In the genomic region with DNA sequence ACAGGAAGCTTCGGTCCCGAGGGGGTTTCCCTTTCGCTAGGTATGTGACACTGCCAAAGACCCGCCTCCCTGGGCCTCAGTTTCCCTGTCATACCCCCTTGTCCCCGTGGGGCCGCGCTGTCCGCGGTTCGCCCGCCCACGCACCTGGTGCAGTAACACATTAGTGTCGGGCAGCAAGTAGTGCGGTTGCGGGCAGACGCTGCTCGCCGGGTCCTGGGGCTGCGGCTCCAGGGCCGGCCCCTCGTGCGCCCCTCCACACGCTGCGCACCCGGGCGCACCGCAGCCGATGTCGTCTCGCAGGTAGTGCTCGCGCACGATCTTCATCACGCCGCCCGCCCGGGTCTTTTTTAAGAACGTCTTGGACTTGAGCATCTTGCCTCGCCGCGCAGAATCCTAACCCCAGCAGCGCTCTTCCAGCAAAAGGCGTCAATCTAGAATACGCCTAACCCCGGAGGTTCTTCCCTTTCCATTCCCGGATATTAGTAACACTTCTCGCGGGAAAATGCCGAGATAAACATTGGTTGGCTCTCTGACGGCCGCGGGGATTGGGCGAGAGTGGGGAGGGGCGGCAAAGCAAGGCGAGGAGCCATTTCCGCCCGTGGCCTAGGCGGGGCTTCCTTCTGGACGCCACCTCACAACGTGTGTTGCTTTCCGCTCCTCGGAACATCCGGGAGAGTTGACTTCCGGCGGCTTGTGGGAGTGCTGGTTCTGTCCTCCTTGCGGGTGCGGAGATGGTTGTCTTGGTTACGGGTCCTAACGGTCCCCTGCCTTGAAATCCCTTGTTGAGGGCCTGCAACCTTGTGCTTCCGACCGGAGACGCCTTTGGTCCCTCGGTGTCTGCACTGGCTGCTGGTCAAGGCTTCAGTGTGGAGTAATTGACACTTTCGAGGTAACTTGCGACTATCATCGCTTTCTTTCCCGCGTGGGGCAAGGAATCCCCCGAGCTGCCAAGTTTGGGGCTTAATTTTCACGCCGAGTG, we compare ENCODE assay signal across 8 cellular contexts.
A peak's percentile ranks its signal among the peaks of the same experiment; 100 is the strongest.
DNase-seq lines count a peak whose midpoint lies in the region; ATAC-seq lines count a peak whose summit lies in the region.

A gene with protein sequence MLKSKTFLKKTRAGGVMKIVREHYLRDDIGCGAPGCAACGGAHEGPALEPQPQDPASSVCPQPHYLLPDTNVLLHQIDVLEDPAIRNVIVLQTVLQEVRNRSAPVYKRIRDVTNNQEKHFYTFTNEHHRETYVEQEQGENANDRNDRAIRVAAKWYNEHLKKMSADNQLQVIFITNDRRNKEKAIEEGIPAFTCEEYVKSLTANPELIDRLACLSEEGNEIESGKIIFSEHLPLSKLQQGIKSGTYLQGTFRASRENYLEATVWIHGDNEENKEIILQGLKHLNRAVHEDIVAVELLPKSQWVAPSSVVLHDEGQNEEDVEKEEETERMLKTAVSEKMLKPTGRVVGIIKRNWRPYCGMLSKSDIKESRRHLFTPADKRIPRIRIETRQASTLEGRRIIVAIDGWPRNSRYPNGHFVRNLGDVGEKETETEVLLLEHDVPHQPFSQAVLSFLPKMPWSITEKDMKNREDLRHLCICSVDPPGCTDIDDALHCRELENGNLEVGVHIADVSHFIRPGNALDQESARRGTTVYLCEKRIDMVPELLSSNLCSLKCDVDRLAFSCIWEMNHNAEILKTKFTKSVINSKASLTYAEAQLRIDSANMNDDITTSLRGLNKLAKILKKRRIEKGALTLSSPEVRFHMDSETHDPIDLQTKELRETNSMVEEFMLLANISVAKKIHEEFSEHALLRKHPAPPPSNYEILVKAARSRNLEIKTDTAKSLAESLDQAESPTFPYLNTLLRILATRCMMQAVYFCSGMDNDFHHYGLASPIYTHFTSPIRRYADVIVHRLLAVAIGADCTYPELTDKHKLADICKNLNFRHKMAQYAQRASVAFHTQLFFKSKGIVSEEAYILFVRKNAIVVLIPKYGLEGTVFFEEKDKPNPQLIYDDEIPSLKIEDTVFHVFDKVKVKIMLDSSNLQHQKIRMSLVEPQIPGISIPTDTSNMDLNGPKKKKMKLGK (minus strand): TSS at position 440 of the 979 bp plus-strand sequence. CDS start 68 bp downstream, at position 372.
PIBF1 (plus strand) TSS at position 673 of the 979 bp plus-strand sequence. CDS start 1,337 bp downstream, outside the sequence.

- DNase-seq in AML-193 (lab: John Stamatoyannopoulos, UW) (peak; percentile 99), NCI-H446 treated with DMSO at 0.1 percent for 48 hours (lab: John Stamatoyannopoulos, UW) (peak; percentile 77), cerebellar cortex (ENCODE audit: low spot score) (peak; percentile 99), islet precursor cell (peak; percentile 100)
- peak; percentile 93 to 97 (median 95) for DNase-seq in stimulated activated CD4-positive, alpha-beta T cell treated with anti-CD3 and anti-CD28 coated beads, Interleukin-12 subunit alpha, Interleukin-12 subunit beta, amount 100 ng/mL, for 48 hours (ENCODE audit: low read depth in 2 of 3, low spot score in 1 of 3)

- peak; percentile 97 for ATAC-seq in GM19035 (IDR thresholded peaks at IDR 0.05; ENCODE audit: unreplicated experiment)
- peak; percentile 97 for ATAC-seq in HG03354 (IDR thresholded peaks at IDR 0.05; ENCODE audit: poor library complexity, severe bottlenecking, unreplicated experiment)
- peak; percentile 97 for ATAC-seq in activated CD4-positive, CD25-positive, alpha-beta regulatory T cell treated with anti-CD3 and anti-CD28 coated beads, Interleukin-2, amount 50 U/mL, for 24 hours

Comparison
In these comparisons a context has a peak if more than half of its experiments do, and no peak if none do; other contexts are left out.
1. Peak in every context shown above with its lines: DNase-seq and ATAC-seq.